In genomic region chr1:15579683-15580047, GRCh38 we compare ENCODE assay signal across 12 cellular contexts. TPM values are rescaled to one million over a fixed set of nuclear protein-coding genes. Genes with fewer than 3 reads are reported as not detected.
DNase-seq lines count a peak whose midpoint lies in the region; ATAC-seq and TF ChIP-seq lines count a peak whose summit lies in the region.
"Had no signal": no experiment of that assay in that cellular context is flagged by ENCODE, and none has a peak within 500 bp of the region (broad histone marks: within the 10 kb centered on the region; RNA-seq: fewer than 3 reads in every experiment).

No MANE protein-coding gene starts in this region.

- peak overlapping the region; percentile 1 to 89 (median 41); a peak in 17 of 22 replicates for H3K4me2 ChIP-seq in BLaER1 treated with 17β-estradiol and CSF1 and Interleukin-3, amounts not matched to agents 10 nM and 100 nM

- H3K4me1 Mint-ChIP-seq in WTC11: no peaks in the 10 kb centered on the region

- peak; percentile 33 for DNase-seq in GM19240 (ENCODE audit: insufficient read length, low spot score)
- no peak for DNase-seq in WTC11 (ENCODE audit: low spot score)
- DNase-seq in right lobe of liver: no peak
- no peak for DNase-seq in left colon
- DNase-seq: dermis blood vessel endothelial cell, heart left ventricle, NCI-H2107, testis had no signal

- 0 out of 2 replicates have a peak overlapping the region, but pooled peaks have one; percentile 27 for H3K27ac Mint-ChIP-seq in WTC11

- no peaks in the 10 kb centered on the region for H3K9me3 Mint-ChIP-seq in WTC11

- peak overlapping the region in 1 of 10 experiments; percentile 8; a peak in 1 of 20 replicates for H3K4me3 ChIP-seq in BLaER1 treated with 17β-estradiol and CSF1 and Interleukin-3, amounts not matched to agents 10 nM and 100 nM
- H3K4me3 ChIP-seq in right lobe of liver: no peak overlapping the region
- H3K4me3 ChIP-seq: heart left ventricle, testis had no signal

- ATAC-seq in WTC11: no peak
- ATAC-seq in right lobe of liver: peak in 2 of 4 donors; percentile 16 to 60
- no peak for ATAC-seq in HG03045 (IDR thresholded peaks at IDR 0.05; ENCODE audit: unreplicated experiment)
- ATAC-seq in left colon: no peak
- no peak for ATAC-seq in GM19455 (IDR thresholded peaks at IDR 0.05; ENCODE audit: unreplicated experiment)
- ATAC-seq in GM21515 (IDR thresholded peaks at IDR 0.05; ENCODE audit: unreplicated experiment): no peak

- no peaks in the 10 kb centered on the region for H3K27me3 Mint-ChIP-seq in WTC11 (ENCODE audit: low read depth)

- H3K9ac ChIP-seq in BLaER1 treated with 17β-estradiol and CSF1 and Interleukin-3, amounts not matched to agents 10 nM and 100 nM: peak overlapping the region in 4 of 11 experiments; percentile 33 to 56 (median 40); a peak in 6 of 22 replicates

- H3K27me3 ChIP-seq in BLaER1 treated with 17β-estradiol and CSF1 and Interleukin-3, amounts not matched to agents 10 nM and 100 nM: peaks cover 8 to 13% (median 11%) of the 10 kb centered on the region in 11 experiments
- H3K27me3 ChIP-seq in right lobe of liver: no peaks in the 10 kb centered on the region
- H3K27me3 ChIP-seq: testis had no signal

- no peaks in the 10 kb centered on the region for H3K36me3 Mint-ChIP-seq in WTC11

- H3K36me3 ChIP-seq in BLaER1 treated with 17β-estradiol and CSF1 and Interleukin-3, amounts not matched to agents 10 nM and 100 nM: peaks cover 0 to 16% (median 4%) of the 10 kb centered on the region in 11 experiments; a peak in 6 of 22 replicates
- H3K36me3 ChIP-seq in right lobe of liver: no peaks in the 10 kb centered on the region
- H3K36me3 ChIP-seq: heart left ventricle had no signal

- H3K27ac ChIP-seq in BLaER1 treated with 17β-estradiol and CSF1 and Interleukin-3, amounts not matched to agents 10 nM and 100 nM: peak overlapping the region in 9 of 11 experiments; percentile 7 to 81 (median 39); a peak in 14 of 22 replicates
- H3K27ac ChIP-seq in right lobe of liver: peak overlapping the region in 2 of 3 donors; percentile 26 to 56
- H3K27ac ChIP-seq: testis had no signal

- no peak for TF ChIP-seq CTCF in WTC11 (IDR thresholded peaks at IDR 0.05)
- TF ChIP-seq CTCF in right lobe of liver (IDR thresholded peaks at IDR 0.05): no peak

- intact Hi-C loops in right lobe of liver (cut with DNase I) (no loop called here), left colon (cut with DNase I, micrococcal nuclease) (no loop called here)

- H3K4me1 ChIP-seq in BLaER1 treated with 17β-estradiol and CSF1 and Interleukin-3, amounts not matched to agents 10 nM and 100 nM: peaks cover 24 to 55% (median 37%) of the 10 kb centered on the region in 10 experiments
- peaks cover 0 to 36% (median 12%) of the 10 kb centered on the region in 4 donors for H3K4me1 ChIP-seq in right lobe of liver

- CTCF ChIA-PET in WTC11 (lab: Charles Lee): no interaction called here

- POLR2A ChIA-PET in WTC11 (lab: Charles Lee): no interaction called here

- H4K20me1 ChIP-seq in BLaER1 treated with 17β-estradiol and CSF1 and Interleukin-3, amounts not matched to agents 10 nM and 100 nM: no peaks in the 10 kb centered on the region

- TF ChIP-seq POLR2A in right lobe of liver (IDR thresholded peaks at IDR 0.05): no peak

- H3K9me3 ChIP-seq in BLaER1 treated with 17β-estradiol and CSF1 and Interleukin-3, amounts not matched to agents 10 nM and 100 nM (replicated peaks in 1 of 11): no peaks in the 10 kb centered on the region
- H3K9me3 ChIP-seq in right lobe of liver: no peaks in the 10 kb centered on the region
- H3K9me3 ChIP-seq: heart left ventricle, testis had no signal

- H3K4me3 Mint-ChIP-seq in WTC11: no peak overlapping the region

TF ChIP-seq in WTC11, 78 proteins besides CTCF, POLR2A, EP300 and RAD21:
- no peak for TF ChIP-seq ZNF425 (CRISPR knock-in tag; conservative IDR thresholded peaks at IDR 0.05)
- no peak for TF ChIP-seq CDX4 (CRISPR knock-in tag; IDR thresholded peaks at IDR 0.05; ENCODE audit: borderline replicate concordance)
- TF ChIP-seq MLX (CRISPR knock-in tag; IDR thresholded peaks at IDR 0.05): no peak

RNA-seq across cellular contexts. Expression of gene AGMAT, which starts 5.2 kb away (rescaled TPM):
- total RNA-seq in WTC11 (2021): 4.9 to 5.6 TPM (median 5.5 TPM) in 3 replicates
- 10 to 100 TPM; 49.4 to 79.9 (median 66.1) TPM for total RNA-seq in right lobe of liver
- 10 to 100 TPM; 18.4 to 25.1 TPM for total RNA-seq in left colon

RNA-seq across cellular contexts. Expression of gene DDI2, which starts 37.6 kb away (rescaled TPM):
- total RNA-seq in WTC11 (2021): 33.8 to 34.2 TPM (median 33.8 TPM) in 3 replicates
- total RNA-seq in right lobe of liver: 10 to 100 TPM; 24.9 to 70.0 (median 42.9) TPM
- total RNA-seq in left colon: 10 to 100 TPM; 27.4 to 37.6 TPM

RNA-seq across cellular contexts. Expression of gene DNAJC16, which starts 53.0 kb away (rescaled TPM):
- total RNA-seq in WTC11 (2021): 16.4 to 20.4 TPM (median 17.5 TPM) in 3 replicates
- 10 to 100 TPM in 4 of 6 experiments, 1 to 10 TPM in 2; 8.4 to 15.0 (median 11.9) TPM for total RNA-seq in right lobe of liver
- 10 to 100 TPM; 23.5 to 26.5 TPM for total RNA-seq in left colon

RNA-seq across cellular contexts. Expression of gene CASP9, which starts 55.6 kb away (rescaled TPM):
- total RNA-seq in WTC11 (2021) (13.5 to 18.6 TPM (median 16.6 TPM) in 3 replicates), right lobe of liver (1 to 10 TPM; 2.3 to 9.0 (median 8.2) TPM), left colon (10 to 100 TPM in 1 of 2 donors, 1 to 10 TPM in 1; 9.9 to 16.9 TPM)
